In the genomic region with DNA sequence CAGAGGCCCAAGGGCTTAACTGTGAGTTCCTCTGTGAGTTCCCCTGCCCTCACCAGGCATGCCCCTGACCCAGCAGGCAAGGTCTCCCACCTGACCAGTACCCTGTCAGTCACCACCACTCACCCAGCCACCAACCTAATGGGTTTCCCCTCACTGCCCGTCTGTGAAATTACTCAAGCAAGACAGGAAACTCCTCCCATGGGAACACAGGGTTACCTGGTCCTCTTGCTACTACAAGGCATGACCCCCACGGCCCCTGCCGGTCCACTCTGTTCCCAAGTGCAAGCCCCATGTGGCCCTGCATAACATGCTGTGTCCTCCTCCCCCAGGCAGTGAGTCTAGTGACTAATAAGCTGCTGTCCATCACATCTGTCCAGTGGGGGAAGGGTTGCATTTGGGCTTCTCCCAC, we compare ENCODE assay signal across 12 cellular contexts. TPM values are rescaled to one million over a fixed set of nuclear protein-coding genes. Genes with fewer than 3 reads are reported as not detected.
DNase-seq lines count a peak whose midpoint lies in the region; ATAC-seq lines count a peak whose summit lies in the region.
"Had no signal": no experiment of that assay in that cellular context is flagged by ENCODE, and none has a peak within 500 bp of the region (broad histone marks: within the 10 kb centered on the region; RNA-seq: fewer than 3 reads in every experiment).

No MANE protein-coding gene starts in this region.

- peak; percentile 67 for DNase-seq in activated naive CD4-positive, alpha-beta T cell treated with anti-CD3 and anti-CD28 coated beads for 36 hours
- DNase-seq in activated naive CD4-positive, alpha-beta T cell treated with anti-CD3 and anti-CD28 coated beads, Interleukin-2, amount 50 U/mL, for 16 hours: no peak
- DNase-seq in dermis blood vessel endothelial cell (peak; percentile 15), MG63 (no peak)
- DNase-seq: activated CD4-positive, alpha-beta T cell treated with anti-CD3 and anti-CD28 coated beads for 4 hours; stimulated activated CD4-positive, alpha-beta T cell treated with anti-CD3 and anti-CD28 coated beads, Interleukin-4, amount 100 ng/mL, for 24 hours had no signal

- no peaks in the 10 kb centered on the region for H3K9me3 Mint-ChIP-seq in activated naive CD4-positive, alpha-beta T cell treated with anti-CD3 and anti-CD28 coated beads for 36 hours
- no peaks in the 10 kb centered on the region for H3K9me3 Mint-ChIP-seq in stimulated activated naive CD8-positive, alpha-beta T cell treated with anti-CD3 and anti-CD28 coated beads, Interleukin-15, Interleukin-2, amounts not matched to agents 100 ng/mL and 50 ng/mL, for 24 hours

- peak overlapping the region; percentile 68 for H3K27ac Mint-ChIP-seq in activated naive CD4-positive, alpha-beta T cell treated with anti-CD3 and anti-CD28 coated beads for 36 hours
- peak overlapping the region; percentile 87 for H3K27ac Mint-ChIP-seq in stimulated activated naive CD8-positive, alpha-beta T cell treated with anti-CD3 and anti-CD28 coated beads, Interleukin-15, Interleukin-2, amounts not matched to agents 100 ng/mL and 50 ng/mL, for 24 hours

- no peaks in the 10 kb centered on the region for H3K27me3 Mint-ChIP-seq in activated naive CD4-positive, alpha-beta T cell treated with anti-CD3 and anti-CD28 coated beads for 36 hours (ENCODE audit: low read depth)
- H3K27me3 Mint-ChIP-seq in stimulated activated naive CD8-positive, alpha-beta T cell treated with anti-CD3 and anti-CD28 coated beads, Interleukin-15, Interleukin-2, amounts not matched to agents 100 ng/mL and 50 ng/mL, for 24 hours: no peaks in the 10 kb centered on the region

- no peaks in the 10 kb centered on the region for H3K36me3 ChIP-seq in MG63

- peaks cover 66% of the 10 kb centered on the region for H3K4me1 Mint-ChIP-seq in activated naive CD4-positive, alpha-beta T cell treated with anti-CD3 and anti-CD28 coated beads for 36 hours (ENCODE audit: low read depth)
- H3K4me1 Mint-ChIP-seq in stimulated activated naive CD8-positive, alpha-beta T cell treated with anti-CD3 and anti-CD28 coated beads, Interleukin-15, Interleukin-2, amounts not matched to agents 100 ng/mL and 50 ng/mL, for 24 hours (ENCODE audit: low read depth): peaks cover 62% of the 10 kb centered on the region

- H3K4me3 Mint-ChIP-seq in activated naive CD4-positive, alpha-beta T cell treated with anti-CD3 and anti-CD28 coated beads for 36 hours: peak overlapping the region; percentile 17
- no peak overlapping the region for H3K4me3 Mint-ChIP-seq in stimulated activated naive CD8-positive, alpha-beta T cell treated with anti-CD3 and anti-CD28 coated beads, Interleukin-15, Interleukin-2, amounts not matched to agents 100 ng/mL and 50 ng/mL, for 24 hours

- H3K4me3 ChIP-seq in MG63: no peak overlapping the region

- intact Hi-C loops in activated naive CD4-positive, alpha-beta T cell treated with anti-CD3 and anti-CD28 coated beads for 36 hours (cut with micrococcal nuclease): loop anchor here (1.0 kb wide), 1 partner anchor 8 kb away; the partner anchor contains the start of gene DHRS12

- peak; percentile 52 for ATAC-seq in HG03354 (IDR thresholded peaks at IDR 0.05; ENCODE audit: poor library complexity, severe bottlenecking, unreplicated experiment)
- no peak for ATAC-seq in GM18517 (IDR thresholded peaks at IDR 0.05; ENCODE audit: unreplicated experiment)
- ATAC-seq in GM19395 (IDR thresholded peaks at IDR 0.05; ENCODE audit: unreplicated experiment): no peak
- ATAC-seq: left lobe of liver had no signal

- H3K9me3 ChIP-seq in MG63: no peaks in the 10 kb centered on the region

- H3K36me3 Mint-ChIP-seq in activated naive CD4-positive, alpha-beta T cell treated with anti-CD3 and anti-CD28 coated beads for 36 hours (ENCODE audit: low read depth): peaks cover 12% of the 10 kb centered on the region
- H3K36me3 Mint-ChIP-seq in stimulated activated naive CD8-positive, alpha-beta T cell treated with anti-CD3 and anti-CD28 coated beads, Interleukin-15, Interleukin-2, amounts not matched to agents 100 ng/mL and 50 ng/mL, for 24 hours (ENCODE audit: low read depth): peaks cover 7% of the 10 kb centered on the region

- CTCF ChIA-PET in activated naive CD4-positive, alpha-beta T cell treated with anti-CD3 and anti-CD28 coated beads for 36 hours (lab: Charles Lee): interaction anchor here (1.0 to 5.0 kb wide), 8 partner anchors 15 to 687 kb away, joined by 3 to 176 read pairs (median 36); partner anchors contain the start of genes NEK5 and TMEM272

- H3K27me3 ChIP-seq in MG63: peaks cover 2% of the 10 kb centered on the region; the same call in 1 of the 2 replicates

RNA-seq across cellular contexts. Expression of gene DHRS12, which starts 8.0 kb away (rescaled TPM):
- total RNA-seq in activated naive CD4-positive, alpha-beta T cell treated with anti-CD3 and anti-CD28 coated beads for 36 hours: 1 to 10 TPM; 4.1 to 4.9 TPM
- 5.0 and 7.1 TPM in 2 replicates for total RNA-seq in dermis blood vessel endothelial cell
- total RNA-seq in MG63 (2014; rRNA removed; shearing (Covaris generic); ENCODE audit: low replicate concordance): 5.1 TPM in 1 of 2 replicates, not detected in the other

RNA-seq across cellular contexts. Expression of gene TMEM272, which starts 33.1 kb away (rescaled TPM):
- total RNA-seq in activated naive CD4-positive, alpha-beta T cell treated with anti-CD3 and anti-CD28 coated beads for 36 hours: under 1 TPM; 0.41 to 0.42 TPM
- not detected in 2 replicates for total RNA-seq in dermis blood vessel endothelial cell
- total RNA-seq in MG63 (2014; rRNA removed; shearing (Covaris generic); ENCODE audit: low replicate concordance): not detected in 2 replicates
- total RNA-seq: subcutaneous adipose tissue had no signal

RNA-seq across cellular contexts. Expression of gene CCDC70, which starts 49.8 kb away (rescaled TPM):
- not detected for total RNA-seq in activated naive CD4-positive, alpha-beta T cell treated with anti-CD3 and anti-CD28 coated beads for 36 hours
- total RNA-seq in dermis blood vessel endothelial cell: not detected in 2 replicates
- total RNA-seq in MG63 (2014; rRNA removed; shearing (Covaris generic); ENCODE audit: low replicate concordance): not detected in 2 replicates
- total RNA-seq: left lobe of liver, subcutaneous adipose tissue had no signal

Comparison
In these comparisons a context has a peak if more than half of its experiments do, and no peak if none do; other contexts are left out.
1. DNase-seq: peak in activated naive CD4-positive, alpha-beta T cell treated with anti-CD3 and anti-CD28 coated beads for 36 hours (single experiment) and dermis blood vessel endothelial cell (single experiment); none in activated naive CD4-positive, alpha-beta T cell treated with anti-CD3 and anti-CD28 coated beads, Interleukin-2, amount 50 U/mL, for 16 hours (single experiment) and MG63 (single experiment).